8 cellular contexts compared by ENCODE assay signal in the genomic region with DNA sequence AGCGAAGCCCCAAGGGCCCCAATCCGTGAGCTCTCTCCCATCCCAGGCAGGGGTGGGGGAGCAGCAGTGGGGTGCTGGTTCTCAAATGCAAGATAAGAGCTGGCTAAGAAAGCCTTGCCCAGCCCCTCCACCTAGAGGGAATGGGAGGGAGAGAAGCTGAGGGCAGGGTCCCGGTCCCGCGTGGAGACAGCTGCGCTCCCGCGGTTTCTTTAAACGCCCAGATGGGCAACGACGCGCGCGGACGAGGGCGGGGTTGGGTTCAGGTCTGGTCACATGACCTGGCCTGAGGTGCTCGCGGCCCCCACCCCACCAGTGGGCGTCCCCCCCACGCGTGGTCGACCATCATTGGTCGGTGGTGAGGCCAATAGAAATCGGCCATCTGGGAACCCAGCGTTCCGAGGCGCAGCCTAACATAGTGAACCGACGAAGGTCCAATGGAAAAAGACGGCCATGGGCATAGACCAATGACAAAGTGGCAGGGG. TPM values are rescaled to one million over a fixed set of nuclear protein-coding genes. Genes with fewer than 3 reads are reported as not detected.
DNase-seq lines count a peak whose midpoint lies in the region; ATAC-seq and TF ChIP-seq lines count a peak whose summit lies in the region.

No MANE protein-coding gene starts in this region.

- ATAC-seq in GM21786 (IDR thresholded peaks at IDR 0.05; ENCODE audit: unreplicated experiment) (peak; percentile 84), mucosa of descending colon (peak; percentile 90)
- ATAC-seq in activated T-cell treated with anti-CD3 and anti-CD28 coated beads, Interleukin-2, amount 50 U/mL, for 4 hours: peak; percentile 89 to 90

- no peaks in the 10 kb centered on the region for H3K9me3 Mint-ChIP-seq in activated T-cell treated with anti-CD3 and anti-CD28 coated beads, Interleukin-2, amount 50 U/mL, for 4 hours

- peaks cover 23% of the 10 kb centered on the region for H3K4me1 ChIP-seq in PC-9 (replicated peaks; ENCODE audit: insufficient read depth)
- peaks cover 22% of the 10 kb centered on the region for H3K4me1 ChIP-seq in mucosa of descending colon (ENCODE audit: low read depth)

- TF ChIP-seq CTCF in PC-9 (conservative IDR thresholded peaks at IDR 0.05): no peak
- peak; percentile 18 for TF ChIP-seq CTCF in mucosa of descending colon (IDR thresholded peaks at IDR 0.05)

- H3K27ac ChIP-seq in PC-9: peak overlapping the region; percentile 35

- H3K27me3 ChIP-seq in PC-9 (ENCODE audit: insufficient read depth, low read depth): no peaks in the 10 kb centered on the region

- peak; percentile 93 for DNase-seq in DMS114 treated with DMSO at 0.1 percent for 48 hours (lab: John Stamatoyannopoulos, UW; ENCODE audit: unreplicated experiment)
- DNase-seq in KG1 (lab: John Stamatoyannopoulos, UW): peak; percentile 92
- DNase-seq in PC-9: peak; percentile 98 to 99
- peak; percentile 98 for DNase-seq in activated T-cell treated with anti-CD3 and anti-CD28 coated beads, Interleukin-2, amount 50 U/mL, for 4 hours
- peak; percentile 100 for DNase-seq in erythroblast (lab: John Stamatoyannopoulos, UW)
- peak; percentile 99 to 100 (median 99) for DNase-seq in mucosa of descending colon
- peak; percentile 96 to 97 for DNase-seq in stimulated activated CD8-positive, alpha-beta memory T cell treated with anti-CD3 and anti-CD28 coated beads, Interleukin-4, amount 100 ng/mL, for 1 hour (ENCODE audit: low read depth in 2 of 2, low spot score in 1 of 2)

- no TSS peak for BruUV-seq in PC-9 (replicated peaks; lab: Mats Ljungman, UMichigan)

- H3K4me1 Mint-ChIP-seq in activated T-cell treated with anti-CD3 and anti-CD28 coated beads, Interleukin-2, amount 50 U/mL, for 4 hours (ENCODE audit: low read depth): peaks cover 42% of the 10 kb centered on the region

- H2AFZ ChIP-seq in PC-9: peak overlapping the region; percentile 92

- peaks cover 39% of the 10 kb centered on the region for H3K79me2 ChIP-seq in PC-9 (ENCODE audit: low read depth)

- peak overlapping the region; percentile 95 for H3K4me2 ChIP-seq in PC-9

- peaks cover 32% of the 10 kb centered on the region for H3K36me3 Mint-ChIP-seq in activated T-cell treated with anti-CD3 and anti-CD28 coated beads, Interleukin-2, amount 50 U/mL, for 4 hours (ENCODE audit: insufficient read depth)

- peaks cover 37% of the 10 kb centered on the region for H3F3A ChIP-seq in PC-9 (ENCODE audit: insufficient read depth, low read depth)

- TF ChIP-seq POLR2A in erythroblast (IDR thresholded peaks at IDR 0.05; ENCODE audit: low read length): no peak

- peaks cover 16% of the 10 kb centered on the region for H4K20me1 ChIP-seq in PC-9 (ENCODE audit: insufficient read depth)

- H3K4me3 ChIP-seq in PC-9 (peak overlapping the region; percentile 99), mucosa of descending colon (peak overlapping the region; percentile 98)

- intact Hi-C loops in PC-9 (cut with micrococcal nuclease; ENCODE audit: unreplicated experiment) (loop anchor here (2.0 kb wide), 1 partner anchor 47 kb away; a partner anchor contains a TSS), mucosa of descending colon (cut with DNase I, micrococcal nuclease) (no loop called here)

- no peaks in the 10 kb centered on the region for H3K9me2 ChIP-seq in PC-9 (ENCODE audit: insufficient read depth)

- H3K4me3 Mint-ChIP-seq in activated T-cell treated with anti-CD3 and anti-CD28 coated beads, Interleukin-2, amount 50 U/mL, for 4 hours: peak overlapping the region; percentile 99

- POLR2A ChIA-PET in PC-9 (lab: Charles Lee; ENCODE audit: unreplicated experiment): interaction anchor here (0.5 to 1.0 kb wide), 6 partner anchors 8 to 529 kb away, joined by 3 to 5 read pairs (median 4); a partner anchor contains a TSS

- H3K27me3 Mint-ChIP-seq in activated T-cell treated with anti-CD3 and anti-CD28 coated beads, Interleukin-2, amount 50 U/mL, for 4 hours (ENCODE audit: low read depth): no peaks in the 10 kb centered on the region

- H3K36me3 ChIP-seq in PC-9 (ENCODE audit: low read depth) (peaks cover 30% of the 10 kb centered on the region), mucosa of descending colon (ENCODE audit: low read depth) (no peaks in the 10 kb centered on the region)

- CTCF ChIA-PET in PC-9 (lab: Charles Lee): interaction anchor here (0.6 to 1.1 kb wide), 3 partner anchors 27 to 194 kb away, joined by 3 to 8 read pairs (median 4); a partner anchor contains a TSS

- H3K9me3 ChIP-seq in PC-9 (ENCODE audit: insufficient read depth, low read depth) (no peaks in the 10 kb centered on the region), mucosa of descending colon (no peaks in the 10 kb centered on the region)

RNA-seq across cellular contexts. Expression of a gene that starts 0.3 kb away (rescaled TPM):
- total RNA-seq in PC-9 (2021) (606 and 727 TPM in 2 replicates), mucosa of descending colon (100 to 1,000 TPM; 433 to 945 (median 637) TPM)
- total RNA-seq in activated T-cell treated with anti-CD3 and anti-CD28 coated beads, Interleukin-2, amount 50 U/mL, for 4 hours: 1,000 to 10,000 TPM; 1,489 to 1,621 (median 1,575) TPM

RNA-seq across cellular contexts. Expression of a gene that starts 4.6 kb away (rescaled TPM):
- total RNA-seq in PC-9 (2021) (53.7 and 76.5 TPM in 2 replicates), mucosa of descending colon (10 to 100 TPM; 44.1 to 54.0 (median 48.1) TPM)
- total RNA-seq in activated T-cell treated with anti-CD3 and anti-CD28 coated beads, Interleukin-2, amount 50 U/mL, for 4 hours: 100 to 1,000 TPM; 345 to 368 (median 368) TPM

RNA-seq across cellular contexts. Expression of a gene that starts 7.6 kb away (rescaled TPM):
- 186 and 187 TPM in 2 replicates for total RNA-seq in PC-9 (2021)
- 100 to 1,000 TPM; 256 to 265 (median 264) TPM for total RNA-seq in activated T-cell treated with anti-CD3 and anti-CD28 coated beads, Interleukin-2, amount 50 U/mL, for 4 hours
- 100 to 1,000 TPM in 1 of 3 donors, 10 to 100 TPM in 2; 76.4 to 117 (median 81.4) TPM for total RNA-seq in mucosa of descending colon

RNA-seq across cellular contexts. Expression of a gene that starts 18.9 kb away (rescaled TPM):
- total RNA-seq in PC-9 (2021): 29.1 and 32.5 TPM in 2 replicates
- 10 to 100 TPM; 60.5 to 65.2 (median 61.8) TPM for total RNA-seq in activated T-cell treated with anti-CD3 and anti-CD28 coated beads, Interleukin-2, amount 50 U/mL, for 4 hours
- total RNA-seq in mucosa of descending colon: 10 to 100 TPM in 2 of 3 donors, 1 to 10 TPM in 1; 10.0 to 16.4 (median 14.1) TPM

RNA-seq across cellular contexts. Expression of a gene that starts 19.0 kb away (rescaled TPM):
- total RNA-seq in PC-9 (2021): 2.1 and 2.6 TPM in 2 replicates
- under 1 TPM; 0.53 to 0.91 (median 0.87) TPM for total RNA-seq in activated T-cell treated with anti-CD3 and anti-CD28 coated beads, Interleukin-2, amount 50 U/mL, for 4 hours
- 1 to 10 TPM in 1 of 3 donors, not detected in 2; 1.2 TPM for total RNA-seq in mucosa of descending colon

Comparison
In these comparisons a context has a peak if more than half of its experiments do, and no peak if none do; other contexts are left out.
1. Peak in every context shown above with its lines: DNase-seq, ATAC-seq, H3K4me3 ChIP-seq and H3K27ac ChIP-seq.